Comparison of ENCODE assay signal across 13 cellular contexts in the genomic region with DNA sequence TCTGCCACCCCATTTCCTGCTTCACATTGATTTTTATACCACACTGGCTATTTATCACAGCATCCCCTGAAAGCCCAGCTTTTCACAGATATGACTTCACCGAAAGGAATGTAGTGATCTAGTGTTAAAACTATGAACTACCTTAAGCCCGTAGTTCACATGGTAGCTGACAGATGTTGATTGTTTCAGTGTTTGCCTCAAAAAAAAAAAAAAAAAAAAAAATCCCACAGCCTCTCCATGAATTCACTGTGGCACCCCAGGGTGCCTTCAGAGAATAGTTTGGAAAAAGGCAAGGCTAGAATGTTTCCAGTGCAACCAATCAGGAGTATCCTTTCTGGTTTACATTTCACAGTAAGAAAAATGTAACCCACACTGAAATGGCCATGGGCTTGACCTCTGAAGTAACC. TPM values are rescaled to one million over a fixed set of nuclear protein-coding genes. Genes with fewer than 3 reads are reported as not detected.
DNase-seq lines count a peak whose midpoint lies in the region; ATAC-seq and TF ChIP-seq lines count a peak whose summit lies in the region.
"Had no signal": no experiment of that assay in that cellular context is flagged by ENCODE, and none has a peak within 500 bp of the region (broad histone marks: within the 10 kb centered on the region; RNA-seq: fewer than 3 reads in every experiment).

No MANE protein-coding gene starts in this region.

- H3K4me1 ChIP-seq in HUES6 (ENCODE audit: control insufficient read depth, insufficient read depth, low read length) (peaks cover 23% of the 10 kb centered on the region), body of pancreas (peaks cover 6% of the 10 kb centered on the region), adrenal gland (replicated peaks in 1 of 2) (peaks cover 0 to 8% of the 10 kb centered on the region in 2 donors), Karpas-422 (ENCODE audit: low read length) (no peaks in the 10 kb centered on the region)

- no peaks in the 10 kb centered on the region for H3K9me2 ChIP-seq in Karpas-422 (replicated peaks; ENCODE audit: insufficient read depth, low read length)

- no peaks in the 10 kb centered on the region for H4K20me1 ChIP-seq in Karpas-422 (ENCODE audit: insufficient read depth, low read depth, low read length)

- intact Hi-C loops in body of pancreas (cut with DNase I): no loop called here
- intact Hi-C loops in adrenal gland (cut with DNase I): no loop called here

- no peaks in the 10 kb centered on the region for H3K36me3 ChIP-seq in HUES6 (ENCODE audit: control insufficient read depth, insufficient read depth, low read length)
- no peaks in the 10 kb centered on the region for H3K36me3 ChIP-seq in body of pancreas (replicated peaks in 1 of 2; ENCODE audit: insufficient read depth in 1 of 2, low read depth in 2 of 2)
- no peaks in the 10 kb centered on the region for H3K36me3 ChIP-seq in adrenal gland (replicated peaks in 1 of 2)
- no peaks in the 10 kb centered on the region for H3K36me3 ChIP-seq in Karpas-422 (ENCODE audit: insufficient read depth, low read length)

- peak; percentile 73 for DNase-seq in AG08395 (ENCODE audit: low spot score)
- peak in 1 of 4 donors; percentile 26 for DNase-seq in body of pancreas
- peak; percentile 55 for DNase-seq in islet precursor cell
- DNase-seq in SIG-M5 treated with dmso at 0.1 percent for 504 hours (lab: John Stamatoyannopoulos, UW; ENCODE audit: unreplicated experiment): no peak
- no peak for DNase-seq in adrenal gland
- no peak for DNase-seq in NCI-H2107 treated with DMSO at 0.1 percent for 48 hours (lab: John Stamatoyannopoulos, UW; ENCODE audit: unreplicated experiment)
- no peak for DNase-seq in Karpas-422
- DNase-seq: activated T-cell treated with anti-CD3 and anti-CD28 coated beads, Interleukin-2, amount 50 U/mL, for 1 hour; CD4-positive, CD25-positive, alpha-beta regulatory T cell; effector memory CD8-positive, alpha-beta T cell; NCI-H748 treated with DMSO at 0.1 percent for 48 hours had no signal

- TF ChIP-seq POLR2A in body of pancreas (IDR thresholded peaks at IDR 0.05): no peak
- no peak for TF ChIP-seq POLR2A in adrenal gland (IDR thresholded peaks at IDR 0.05)

- no peak overlapping the region for H2AFZ ChIP-seq in Karpas-422 (ENCODE audit: low read length)

- H3K4me2 ChIP-seq in Karpas-422 (ENCODE audit: low read depth, low read length, poor library complexity, severe bottlenecking): no peak overlapping the region

- TF ChIP-seq CTCF in body of pancreas (IDR thresholded peaks at IDR 0.05) (no peak), adrenal gland (IDR thresholded peaks at IDR 0.05) (no peak)

- ATAC-seq in body of pancreas: peak; percentile 95
- ATAC-seq: effector memory CD8-positive, alpha-beta T cell; K562 had no signal

- WGBS in body of pancreas, 2 donors: 59 to 74% methylated on average over 2 of the region's 2 CpGs
- 48 to 73% (median 64%) methylated on average over 2 of the region's 2 CpGs for WGBS in adrenal gland, 4 donors

- H3K79me2 ChIP-seq in Karpas-422 (ENCODE audit: low read length): no peaks in the 10 kb centered on the region

- no peak overlapping the region for H3K4me3 ChIP-seq in HUES6 (ENCODE audit: low read depth, low read length)
- no peak overlapping the region for H3K4me3 ChIP-seq in body of pancreas
- H3K4me3 ChIP-seq in adrenal gland: no peak overlapping the region
- H3K4me3 ChIP-seq in Karpas-422 (ENCODE audit: low read length): no peak overlapping the region
- H3K4me3 ChIP-seq: K562 had no signal

- H3K9ac ChIP-seq in HUES6 (ENCODE audit: low read length): no peak overlapping the region
- no peak overlapping the region for H3K9ac ChIP-seq in Karpas-422 (ENCODE audit: low read length)

- peak overlapping the region; percentile 28; the same call in 1 of the 2 replicates for H3K27ac ChIP-seq in HUES6 (ENCODE audit: low read depth, low read length)
- H3K27ac ChIP-seq in body of pancreas: peak overlapping the region; percentile 18 to 76 (median 71)
- no peak overlapping the region for H3K27ac ChIP-seq in adrenal gland
- H3K27ac ChIP-seq in Karpas-422 (ENCODE audit: low read length): no peak overlapping the region

- H3K9me3 ChIP-seq in HUES6 (ENCODE audit: control insufficient read depth, insufficient read depth, low read depth, low read length): no peaks in the 10 kb centered on the region
- H3K9me3 ChIP-seq in body of pancreas: no peaks in the 10 kb centered on the region
- H3K9me3 ChIP-seq in adrenal gland (replicated peaks in 1 of 3): no peaks in the 10 kb centered on the region
- H3K9me3 ChIP-seq in Karpas-422 (ENCODE audit: low read length): no peaks in the 10 kb centered on the region

- H3K27me3 ChIP-seq in HUES6 (ENCODE audit: control insufficient read depth, insufficient read depth, low read length): no peaks in the 10 kb centered on the region
- no peaks in the 10 kb centered on the region for H3K27me3 ChIP-seq in body of pancreas
- no peaks in the 10 kb centered on the region for H3K27me3 ChIP-seq in adrenal gland
- H3K27me3 ChIP-seq in Karpas-422 (ENCODE audit: low read length): no peaks in the 10 kb centered on the region

RNA-seq across cellular contexts. Expression of a gene that starts 37.1 kb away (rescaled TPM):
- total RNA-seq in body of pancreas (10 to 100 TPM; 83.5 to 87.3 TPM), adrenal gland (10 to 100 TPM in 2 of 8 donors, 1 to 10 TPM in 6; 5.0 to 20.2 (median 8.9) TPM)
- polyA plus RNA-seq in adrenal gland: 1 to 10 TPM; 1.1 to 4.9 (median 1.4) TPM
- not detected in 2 replicates for total RNA-seq in Karpas-422 (2014; rRNA removed; shearing (Covaris generic); ENCODE audit: low replicate concordance)

Comparison
In these comparisons a context has a peak if more than half of its experiments do, and no peak if none do; other contexts are left out.
1. DNase-seq: peak in AG08395 (single experiment) and islet precursor cell (single experiment); none in SIG-M5 treated with dmso at 0.1 percent for 504 hours (single experiment), adrenal gland (0 of 7), NCI-H2107 treated with DMSO at 0.1 percent for 48 hours (single experiment) and Karpas-422 (single experiment).
2. H3K27ac ChIP-seq: peak in HUES6 (single experiment) and body of pancreas (4 of 4); none in adrenal gland (0 of 5) and Karpas-422 (single experiment).